1 cellular context compared by ENCODE assay signal in the genomic region with DNA sequence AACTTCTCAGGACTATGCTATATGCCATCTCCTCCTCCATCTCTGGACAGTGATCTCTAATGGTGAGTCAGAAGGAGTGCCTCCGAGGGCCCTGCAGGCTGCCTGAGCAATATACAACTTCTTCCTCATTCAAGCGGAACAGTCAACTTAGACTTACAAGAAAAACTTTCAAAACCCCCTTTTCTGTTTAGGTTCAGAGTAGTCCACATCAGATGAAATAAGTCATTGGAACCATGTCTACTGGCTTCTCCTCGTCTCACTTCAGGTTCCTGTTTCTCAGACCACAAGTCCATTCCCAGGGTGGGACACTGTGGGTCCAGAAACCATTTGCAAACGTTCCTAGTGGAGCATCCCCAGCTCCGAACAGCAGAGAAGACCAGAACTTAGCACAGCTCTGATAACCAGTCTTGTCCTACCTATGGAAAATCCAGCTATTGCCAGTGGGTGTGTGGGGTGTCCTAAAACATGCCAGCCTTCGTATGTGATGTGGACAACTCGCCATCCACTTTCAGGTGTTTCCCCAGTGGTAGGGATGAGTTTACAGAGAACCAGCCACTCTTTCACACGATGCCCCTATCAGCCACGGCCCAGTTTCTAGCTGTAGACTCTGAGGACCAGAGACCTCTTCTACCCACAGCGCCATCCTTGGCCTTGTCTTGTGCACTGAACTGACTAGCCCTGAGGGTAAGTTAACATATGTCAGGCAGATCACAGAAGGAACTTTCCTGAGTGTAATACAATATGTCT.
TF ChIP-seq lines count a peak whose summit lies in the region.

No MANE protein-coding gene starts in this region.

TF ChIP-seq in GM12878, 131 proteins besides CTCF, POLR2A, EP300 and RAD21 (continued from another document and continues in another):
- TF ChIP-seq, protein P1, sequence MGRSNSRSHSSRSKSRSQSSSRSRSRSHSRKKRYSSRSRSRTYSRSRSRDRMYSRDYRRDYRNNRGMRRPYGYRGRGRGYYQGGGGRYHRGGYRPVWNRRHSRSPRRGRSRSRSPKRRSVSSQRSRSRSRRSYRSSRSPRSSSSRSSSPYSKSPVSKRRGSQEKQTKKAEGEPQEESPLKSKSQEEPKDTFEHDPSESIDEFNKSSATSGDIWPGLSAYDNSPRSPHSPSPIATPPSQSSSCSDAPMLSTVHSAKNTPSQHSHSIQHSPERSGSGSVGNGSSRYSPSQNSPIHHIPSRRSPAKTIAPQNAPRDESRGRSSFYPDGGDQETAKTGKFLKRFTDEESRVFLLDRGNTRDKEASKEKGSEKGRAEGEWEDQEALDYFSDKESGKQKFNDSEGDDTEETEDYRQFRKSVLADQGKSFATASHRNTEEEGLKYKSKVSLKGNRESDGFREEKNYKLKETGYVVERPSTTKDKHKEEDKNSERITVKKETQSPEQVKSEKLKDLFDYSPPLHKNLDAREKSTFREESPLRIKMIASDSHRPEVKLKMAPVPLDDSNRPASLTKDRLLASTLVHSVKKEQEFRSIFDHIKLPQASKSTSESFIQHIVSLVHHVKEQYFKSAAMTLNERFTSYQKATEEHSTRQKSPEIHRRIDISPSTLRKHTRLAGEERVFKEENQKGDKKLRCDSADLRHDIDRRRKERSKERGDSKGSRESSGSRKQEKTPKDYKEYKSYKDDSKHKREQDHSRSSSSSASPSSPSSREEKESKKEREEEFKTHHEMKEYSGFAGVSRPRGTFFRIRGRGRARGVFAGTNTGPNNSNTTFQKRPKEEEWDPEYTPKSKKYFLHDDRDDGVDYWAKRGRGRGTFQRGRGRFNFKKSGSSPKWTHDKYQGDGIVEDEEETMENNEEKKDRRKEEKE (IDR thresholded peaks at IDR 0.05), result no peak
- peak; percentile 38; the same call in 1 of the 2 replicates for TF ChIP-seq FOXM1 (IDR thresholded peaks at IDR 0.05; ENCODE audit: low read depth, low read length)
- no peak for TF ChIP-seq CHD1 (IDR thresholded peaks at IDR 0.05; ENCODE audit: low read depth, low read length)
- no peak for TF ChIP-seq KLF5 (IDR thresholded peaks at IDR 0.05; ENCODE audit: partially characterized antibody)
- 0 out of 2 replicates have a peak, but pooled peaks have one; percentile 30 for TF ChIP-seq YY1 (IDR thresholded peaks at IDR 0.05; ENCODE audit: low read depth, low read length)
- peak; percentile 74; the same call in 1 of the 2 replicates for TF ChIP-seq NFIC (IDR thresholded peaks at IDR 0.05; ENCODE audit: low read depth, low read length)
- TF ChIP-seq ETV6 (conservative IDR thresholded peaks at IDR 0.05 in 1 of 2, IDR thresholded peaks at IDR 0.05 in 1 of 2; ENCODE audit: borderline replicate concordance in 1 of 2, low read depth in 1 of 2), result peak in 1 of 2 experiments; percentile 57; a peak in 1 of 4 replicates
- TF ChIP-seq IRF4 (IDR thresholded peaks at IDR 0.05; ENCODE audit: low read depth, low read length), result 0 out of 2 replicates have a peak, but pooled peaks have one; percentile 9
- TF ChIP-seq, protein P2, sequence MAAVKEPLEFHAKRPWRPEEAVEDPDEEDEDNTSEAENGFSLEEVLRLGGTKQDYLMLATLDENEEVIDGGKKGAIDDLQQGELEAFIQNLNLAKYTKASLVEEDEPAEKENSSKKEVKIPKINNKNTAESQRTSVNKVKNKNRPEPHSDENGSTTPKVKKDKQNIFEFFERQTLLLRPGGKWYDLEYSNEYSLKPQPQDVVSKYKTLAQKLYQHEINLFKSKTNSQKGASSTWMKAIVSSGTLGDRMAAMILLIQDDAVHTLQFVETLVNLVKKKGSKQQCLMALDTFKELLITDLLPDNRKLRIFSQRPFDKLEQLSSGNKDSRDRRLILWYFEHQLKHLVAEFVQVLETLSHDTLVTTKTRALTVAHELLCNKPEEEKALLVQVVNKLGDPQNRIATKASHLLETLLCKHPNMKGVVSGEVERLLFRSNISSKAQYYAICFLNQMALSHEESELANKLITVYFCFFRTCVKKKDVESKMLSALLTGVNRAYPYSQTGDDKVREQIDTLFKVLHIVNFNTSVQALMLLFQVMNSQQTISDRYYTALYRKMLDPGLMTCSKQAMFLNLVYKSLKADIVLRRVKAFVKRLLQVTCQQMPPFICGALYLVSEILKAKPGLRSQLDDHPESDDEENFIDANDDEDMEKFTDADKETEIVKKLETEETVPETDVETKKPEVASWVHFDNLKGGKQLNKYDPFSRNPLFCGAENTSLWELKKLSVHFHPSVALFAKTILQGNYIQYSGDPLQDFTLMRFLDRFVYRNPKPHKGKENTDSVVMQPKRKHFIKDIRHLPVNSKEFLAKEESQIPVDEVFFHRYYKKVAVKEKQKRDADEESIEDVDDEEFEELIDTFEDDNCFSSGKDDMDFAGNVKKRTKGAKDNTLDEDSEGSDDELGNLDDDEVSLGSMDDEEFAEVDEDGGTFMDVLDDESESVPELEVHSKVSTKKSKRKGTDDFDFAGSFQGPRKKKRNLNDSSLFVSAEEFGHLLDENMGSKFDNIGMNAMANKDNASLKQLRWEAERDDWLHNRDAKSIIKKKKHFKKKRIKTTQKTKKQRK (IDR thresholded peaks at IDR 0.05; ENCODE audit: low read depth, low read length), result no peak
- TF ChIP-seq ZNF384 (IDR thresholded peaks at IDR 0.05; ENCODE audit: borderline replicate concordance, low read depth, low read length), result no peak
- 0 out of 2 replicates have a peak, but pooled peaks have one; percentile 35 for TF ChIP-seq MEF2A (IDR thresholded peaks at IDR 0.05; ENCODE audit: insufficient read depth, low read depth, low read length)
- 0 out of 2 replicates have a peak, but pooled peaks have one; percentile 49 for TF ChIP-seq NBN (IDR thresholded peaks at IDR 0.05)
- TF ChIP-seq MYB (IDR thresholded peaks at IDR 0.05; ENCODE audit: borderline replicate concordance, low read depth, low read length), result no peak
- TF ChIP-seq, protein P3, sequence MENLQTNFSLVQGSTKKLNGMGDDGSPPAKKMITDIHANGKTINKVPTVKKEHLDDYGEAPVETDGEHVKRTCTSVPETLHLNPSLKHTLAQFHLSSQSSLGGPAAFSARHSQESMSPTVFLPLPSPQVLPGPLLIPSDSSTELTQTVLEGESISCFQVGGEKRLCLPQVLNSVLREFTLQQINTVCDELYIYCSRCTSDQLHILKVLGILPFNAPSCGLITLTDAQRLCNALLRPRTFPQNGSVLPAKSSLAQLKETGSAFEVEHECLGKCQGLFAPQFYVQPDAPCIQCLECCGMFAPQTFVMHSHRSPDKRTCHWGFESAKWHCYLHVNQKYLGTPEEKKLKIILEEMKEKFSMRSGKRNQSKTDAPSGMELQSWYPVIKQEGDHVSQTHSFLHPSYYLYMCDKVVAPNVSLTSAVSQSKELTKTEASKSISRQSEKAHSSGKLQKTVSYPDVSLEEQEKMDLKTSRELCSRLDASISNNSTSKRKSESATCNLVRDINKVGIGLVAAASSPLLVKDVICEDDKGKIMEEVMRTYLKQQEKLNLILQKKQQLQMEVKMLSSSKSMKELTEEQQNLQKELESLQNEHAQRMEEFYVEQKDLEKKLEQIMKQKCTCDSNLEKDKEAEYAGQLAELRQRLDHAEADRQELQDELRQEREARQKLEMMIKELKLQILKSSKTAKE (IDR thresholded peaks at IDR 0.05; ENCODE audit: low read depth, poor library complexity, severe bottlenecking), result peak; percentile 35
- peak; percentile 54; the same call in 1 of the 2 replicates for TF ChIP-seq ATF7 (IDR thresholded peaks at IDR 0.05; ENCODE audit: low read depth)
- TF ChIP-seq SUPT20H (IDR thresholded peaks at IDR 0.05; ENCODE audit: borderline replicate concordance, control insufficient read depth, low read depth, low read length), result no peak
- TF ChIP-seq REST (IDR thresholded peaks at IDR 0.05; ENCODE audit: low read depth, low read length), result no peak
- TF ChIP-seq MTA2 (IDR thresholded peaks at IDR 0.05; ENCODE audit: low read depth), result peak; percentile 45
- peak; percentile 87; the same call in 1 of the 2 replicates for TF ChIP-seq PAX8 (IDR thresholded peaks at IDR 0.05)
- TF ChIP-seq SIN3A (IDR thresholded peaks at IDR 0.05; ENCODE audit: low read depth, low read length), result no peak
- no peak for TF ChIP-seq CHD4 (IDR thresholded peaks at IDR 0.05)
- no peak for TF ChIP-seq RBBP5 (conservative IDR thresholded peaks at IDR 0.05)
- peak; percentile 90 to 92 for TF ChIP-seq IKZF2 (IDR thresholded peaks at IDR 0.05)
- TF ChIP-seq, protein P4, sequence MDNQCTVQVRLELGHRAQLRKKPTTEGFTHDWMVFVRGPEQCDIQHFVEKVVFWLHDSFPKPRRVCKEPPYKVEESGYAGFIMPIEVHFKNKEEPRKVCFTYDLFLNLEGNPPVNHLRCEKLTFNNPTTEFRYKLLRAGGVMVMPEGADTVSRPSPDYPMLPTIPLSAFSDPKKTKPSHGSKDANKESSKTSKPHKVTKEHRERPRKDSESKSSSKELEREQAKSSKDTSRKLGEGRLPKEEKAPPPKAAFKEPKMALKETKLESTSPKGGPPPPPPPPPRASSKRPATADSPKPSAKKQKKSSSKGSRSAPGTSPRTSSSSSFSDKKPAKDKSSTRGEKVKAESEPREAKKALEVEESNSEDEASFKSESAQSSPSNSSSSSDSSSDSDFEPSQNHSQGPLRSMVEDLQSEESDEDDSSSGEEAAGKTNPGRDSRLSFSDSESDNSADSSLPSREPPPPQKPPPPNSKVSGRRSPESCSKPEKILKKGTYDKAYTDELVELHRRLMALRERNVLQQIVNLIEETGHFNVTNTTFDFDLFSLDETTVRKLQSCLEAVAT (IDR thresholded peaks at IDR 0.05), result 0 out of 2 replicates have a peak, but pooled peaks have one; percentile 43
- TF ChIP-seq ZNF687 (IDR thresholded peaks at IDR 0.05), result peak; percentile 48
- 0 out of 2 replicates have a peak, but pooled peaks have one; percentile 43 for TF ChIP-seq ZNF207 (IDR thresholded peaks at IDR 0.05; ENCODE audit: borderline replicate concordance)
- peak; percentile 64; the same call in 1 of the 2 replicates for TF ChIP-seq DPF2 (IDR thresholded peaks at IDR 0.05)
- TF ChIP-seq SRF (IDR thresholded peaks at IDR 0.05; ENCODE audit: low read depth in 2 of 2, low read length in 2 of 2), result no peak
- TF ChIP-seq NR2C1 (IDR thresholded peaks at IDR 0.05), result no peak
- TF ChIP-seq, protein P5, sequence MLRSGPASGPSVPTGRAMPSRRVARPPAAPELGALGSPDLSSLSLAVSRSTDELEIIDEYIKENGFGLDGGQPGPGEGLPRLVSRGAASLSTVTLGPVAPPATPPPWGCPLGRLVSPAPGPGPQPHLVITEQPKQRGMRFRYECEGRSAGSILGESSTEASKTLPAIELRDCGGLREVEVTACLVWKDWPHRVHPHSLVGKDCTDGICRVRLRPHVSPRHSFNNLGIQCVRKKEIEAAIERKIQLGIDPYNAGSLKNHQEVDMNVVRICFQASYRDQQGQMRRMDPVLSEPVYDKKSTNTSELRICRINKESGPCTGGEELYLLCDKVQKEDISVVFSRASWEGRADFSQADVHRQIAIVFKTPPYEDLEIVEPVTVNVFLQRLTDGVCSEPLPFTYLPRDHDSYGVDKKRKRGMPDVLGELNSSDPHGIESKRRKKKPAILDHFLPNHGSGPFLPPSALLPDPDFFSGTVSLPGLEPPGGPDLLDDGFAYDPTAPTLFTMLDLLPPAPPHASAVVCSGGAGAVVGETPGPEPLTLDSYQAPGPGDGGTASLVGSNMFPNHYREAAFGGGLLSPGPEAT (IDR thresholded peaks at IDR 0.05; ENCODE audit: low read depth), result peak; percentile 74
- peak; percentile 20; the same call in 1 of the 2 replicates for TF ChIP-seq CREB1 (IDR thresholded peaks at IDR 0.05; ENCODE audit: low read depth)
